ENCODE assay signal across 10 cellular contexts in the genomic region with DNA sequence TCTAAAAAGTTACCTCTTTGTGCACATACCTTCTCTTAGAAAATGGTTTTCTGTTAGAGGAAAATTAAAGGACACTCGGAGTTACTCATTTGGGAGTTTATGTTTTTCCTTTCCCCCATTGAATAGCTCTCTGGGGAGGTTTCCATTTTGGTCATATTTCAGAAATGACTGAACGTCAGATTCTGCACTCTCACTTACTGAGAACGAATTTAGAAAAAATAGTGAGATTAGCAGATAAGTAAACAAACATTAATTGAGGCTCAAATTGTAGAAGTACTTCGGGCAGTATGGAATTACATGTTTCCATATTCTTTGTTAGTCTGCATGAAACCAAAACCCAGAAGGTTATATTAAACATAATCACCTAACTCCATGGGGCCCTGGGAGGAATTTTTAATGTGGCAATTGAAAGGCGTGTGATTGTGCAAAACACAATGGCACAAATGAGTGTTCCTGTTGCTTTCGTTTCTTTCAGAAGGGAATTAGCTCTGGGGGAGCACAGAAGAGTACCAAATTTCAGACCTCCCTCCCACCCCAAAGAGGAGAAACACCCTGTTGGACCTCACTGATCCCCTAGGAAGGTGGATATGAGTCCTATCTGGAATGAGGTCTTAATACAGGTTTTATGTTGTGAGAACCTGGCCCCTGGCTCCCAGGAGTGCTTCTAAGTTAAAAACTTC.
A peak's percentile ranks its signal among the peaks of the same experiment; 100 is the strongest.
DNase-seq lines count a peak whose midpoint lies in the region; ATAC-seq and TF ChIP-seq lines count a peak whose summit lies in the region.
"Had no signal": no experiment of that assay in that cellular context is flagged by ENCODE, and none has a peak within 500 bp of the region (broad histone marks: within the 10 kb centered on the region; RNA-seq: fewer than 3 reads in every experiment).

No MANE protein-coding gene starts in this region.

- no peak for TF ChIP-seq CTCF in GM06990 (IDR thresholded peaks at IDR 0.05; ENCODE audit: insufficient read depth, low read length, poor library complexity, severe bottlenecking)

- no peaks in the 10 kb centered on the region for H3K36me3 ChIP-seq in GM06990 (ENCODE audit: control insufficient read depth, insufficient read depth, low read length)

- peak; percentile 24 for ATAC-seq in GM19328 (IDR thresholded peaks at IDR 0.05; ENCODE audit: unreplicated experiment)
- peak; percentile 43 for ATAC-seq in HG03045 (IDR thresholded peaks at IDR 0.05; ENCODE audit: unreplicated experiment)
- ATAC-seq in HG02763 (IDR thresholded peaks at IDR 0.05; ENCODE audit: unreplicated experiment) = no peak
- ATAC-seq: psoas muscle had no signal

- DNase-seq in GM06990 (ENCODE audit: extremely low read depth, insufficient read length) (peak; percentile 50), NCI-H748 (lab: John Stamatoyannopoulos, UW; ENCODE audit: unreplicated experiment) (peak; percentile 75), NK-92 (lab: John Stamatoyannopoulos, UW; ENCODE audit: unreplicated experiment) (no peak), NCI-H1092 treated with DMSO at 0.1 percent for 48 hours (lab: John Stamatoyannopoulos, UW) (no peak)
- no peak for DNase-seq in stimulated activated naive CD4-positive, alpha-beta T cell treated with Interleukin-2 at 50 U/mL for 16 hours (lab: John Stamatoyannopoulos, UW)
- DNase-seq: dorsolateral prefrontal cortex, psoas muscle had no signal

- peak overlapping the region; percentile 29 for H3K4me3 ChIP-seq in GM06990 (replicated peaks; ENCODE audit: low read depth, low read length)
- H3K4me3 ChIP-seq: dorsolateral prefrontal cortex, psoas muscle had no signal

- no peaks in the 10 kb centered on the region for H3K27me3 ChIP-seq in GM06990 (replicated peaks; ENCODE audit: control insufficient read depth, insufficient read depth, low read length)

Comparison
In these comparisons a context has a peak if more than half of its experiments do, and no peak if none do; other contexts are left out.
1. DNase-seq: peak in GM06990 (single experiment) and NCI-H748 (single experiment); none in NK-92 (single experiment), NCI-H1092 treated with DMSO at 0.1 percent for 48 hours (single experiment) and stimulated activated naive CD4-positive, alpha-beta T cell treated with Interleukin-2 at 50 U/mL for 16 hours (single experiment).